11 cellular contexts compared by ENCODE assay signal in genomic region chr10:11210211-11210922, GRCh38.
A peak's percentile ranks its signal among the peaks of the same experiment; 100 is the strongest.
DNase-seq lines count a peak whose midpoint lies in the region; ATAC-seq and TF ChIP-seq lines count a peak whose summit lies in the region.
"Had no signal": no experiment of that assay in that cellular context is flagged by ENCODE, and none has a peak within 500 bp of the region (broad histone marks: within the 10 kb centered on the region; RNA-seq: fewer than 3 reads in every experiment).

No MANE protein-coding gene starts in this region.

- no peaks in the 10 kb centered on the region for H3K27me3 ChIP-seq in skeletal muscle satellite cell (ENCODE audit: control insufficient read depth, insufficient read depth, low read length)
- H3K27me3 ChIP-seq: Peyer's patch had no signal

- POLR2A ChIA-PET in RWPE1 (lab: Yijun Ruan, JAX; ENCODE audit: low non-redundant PET), result no interaction called here

- H3K36me3 ChIP-seq in skeletal muscle satellite cell (ENCODE audit: insufficient read depth, low read length), result no peaks in the 10 kb centered on the region
- H3K36me3 ChIP-seq: Peyer's patch had no signal

- DNase-seq in T-helper 2 cell treated with Interferon-gamma antibody and Interleukin-4, amounts not matched to agents 5 μg/mL and 100 μg/mL, for 36 hours (ENCODE audit: low spot score), result no peak
- DNase-seq in T-helper 2 cell (no peak), RWPE1 (ENCODE audit: low spot score) (peak; percentile 3), Right ventricle myocardium inferior (ENCODE audit: missing footprints) (no peak), superior temporal gyrus (ENCODE audit: extremely low spot score) (no peak), NCI-H2107 (lab: John Stamatoyannopoulos, UW) (no peak), NK-92 (lab: John Stamatoyannopoulos, UW; ENCODE audit: unreplicated experiment) (no peak)
- DNase-seq: mammary epithelial cell, Peyer's patch had no signal

- H3K27ac Mint-ChIP-seq in T-helper 2 cell treated with Interferon-gamma antibody and Interleukin-4, amounts not matched to agents 5 μg/mL and 100 μg/mL, for 36 hours, result peak overlapping the region; percentile 86

- peaks cover 85% of the 10 kb centered on the region for H3K4me1 Mint-ChIP-seq in T-helper 2 cell treated with Interferon-gamma antibody and Interleukin-4, amounts not matched to agents 5 μg/mL and 100 μg/mL, for 36 hours (ENCODE audit: low read depth)

- H3K36me3 Mint-ChIP-seq in T-helper 2 cell treated with Interferon-gamma antibody and Interleukin-4, amounts not matched to agents 5 μg/mL and 100 μg/mL, for 36 hours (ENCODE audit: low read depth), result peaks cover 84% of the 10 kb centered on the region

- H3K27ac ChIP-seq in RWPE1, result no peak overlapping the region

- no peak overlapping the region for H3K9ac ChIP-seq in skeletal muscle satellite cell (ENCODE audit: low read depth, low read length)

- CTCF ChIA-PET in RWPE1 (lab: Yijun Ruan, JAX), result interaction anchor here (0.7 kb wide), 1 partner anchor 107 kb away, joined by 3 read pairs; no protein-coding TSS in a partner anchor

- peak; percentile 38 for ATAC-seq in Right ventricle myocardium inferior
- ATAC-seq: HCT116 had no signal

- no peak overlapping the region for H3K4me3 ChIP-seq in skeletal muscle satellite cell (ENCODE audit: low read length)

- no peaks in the 10 kb centered on the region for H3K9me3 ChIP-seq in skeletal muscle satellite cell (replicated peaks; ENCODE audit: low read length)
- H3K9me3 ChIP-seq: Peyer's patch had no signal

- peaks cover 13% of the 10 kb centered on the region for H3K4me1 ChIP-seq in skeletal muscle satellite cell (ENCODE audit: control insufficient read depth, insufficient read depth, low read length)

- no peaks in the 10 kb centered on the region for H3K27me3 Mint-ChIP-seq in T-helper 2 cell treated with Interferon-gamma antibody and Interleukin-4, amounts not matched to agents 5 μg/mL and 100 μg/mL, for 36 hours (ENCODE audit: low read depth)

- H3K4me2 ChIP-seq in skeletal muscle satellite cell (ENCODE audit: low read length), result peak overlapping the region; percentile 24

- peak overlapping the region; percentile 76 for H3K4me3 Mint-ChIP-seq in T-helper 2 cell treated with Interferon-gamma antibody and Interleukin-4, amounts not matched to agents 5 μg/mL and 100 μg/mL, for 36 hours

- intact Hi-C loops in Right ventricle myocardium inferior (cut with DNase I), result no loop called here

- no peaks in the 10 kb centered on the region for H3K9me3 Mint-ChIP-seq in T-helper 2 cell treated with Interferon-gamma antibody and Interleukin-4, amounts not matched to agents 5 μg/mL and 100 μg/mL, for 36 hours

- TF ChIP-seq CTCF in RWPE1 (conservative IDR thresholded peaks at IDR 0.05; ENCODE audit: low read depth), result no peak
